Comparison of ENCODE assay signal across 1 cellular context in genomic region chr5:78597068-78597857, GRCh38.
TF ChIP-seq lines count a peak whose summit lies in the region.

No MANE protein-coding gene starts in this region.

TF ChIP-seq in K562, 482 proteins besides CTCF, POLR2A, EP300 and RAD21 (continued from another document and continues in another):
- TF ChIP-seq MGA (IDR thresholded peaks at IDR 0.05) (no peak), STAT6 (CRISPR knock-in tag; IDR thresholded peaks at IDR 0.05) (no peak), ATF3 (IDR thresholded peaks at IDR 0.05) (peak; percentile 89), ATF3 (CRISPR knock-in tag; conservative IDR thresholded peaks at IDR 0.05) (no peak), TAF15 (IDR thresholded peaks at IDR 0.05; ENCODE audit: low read depth, low read length) (no peak), ZNF76 (CRISPR knock-in tag; IDR thresholded peaks at IDR 0.05; ENCODE audit: borderline replicate concordance) (no peak), XRCC5 (IDR thresholded peaks at IDR 0.05; ENCODE audit: low read depth, low read length) (no peak), BACH1 (tag; IDR thresholded peaks at IDR 0.05) (peak; percentile 78; the same call in 1 of the 2 replicates), MIER1 (IDR thresholded peaks at IDR 0.05; ENCODE audit: low read depth) (no peak), SP1 (CRISPR knock-in tag; IDR thresholded peaks at IDR 0.05) (no peak), FIP1L1 (IDR thresholded peaks at IDR 0.05; ENCODE audit: low read depth, low read length, poor library complexity, severe bottlenecking) (no peak), ZBTB43 (CRISPR knock-in tag; IDR thresholded peaks at IDR 0.05) (no peak), EHMT2 (IDR thresholded peaks at IDR 0.05) (no peak), HBP1 (CRISPR knock-in tag; IDR thresholded peaks at IDR 0.05) (no peak), BRF2 (IDR thresholded peaks at IDR 0.05; ENCODE audit: borderline replicate concordance, insufficient read depth, insufficient read length) (no peak), ZNF75A (CRISPR knock-in tag; IDR thresholded peaks at IDR 0.05) (no peak), ZNF766 (CRISPR knock-in tag; conservative IDR thresholded peaks at IDR 0.05) (peak; percentile 41; the same call in 1 of the 2 replicates), NCOA6 (IDR thresholded peaks at IDR 0.05) (no peak), ATF7 (IDR thresholded peaks at IDR 0.05) (peak; percentile 81), NFIX (CRISPR knock-in tag; IDR thresholded peaks at IDR 0.05; ENCODE audit: low read depth) (no peak), RBM34 (IDR thresholded peaks at IDR 0.05; ENCODE audit: borderline replicate concordance, insufficient read depth, low read length) (no peak), JUNB (CRISPR knock-in tag; conservative IDR thresholded peaks at IDR 0.05) (no peak), JUN (IDR thresholded peaks at IDR 0.05; ENCODE audit: borderline replicate concordance, low read depth, low read length) (peak; percentile 78), JUN (CRISPR knock-in tag; IDR thresholded peaks at IDR 0.05; ENCODE audit: borderline replicate concordance) (no peak), NR3C1 (CRISPR knock-in tag; IDR thresholded peaks at IDR 0.05) (no peak), EP400 (IDR thresholded peaks at IDR 0.05) (0 out of 2 replicates have a peak, but pooled peaks have one; percentile 22), MLLT1 (IDR thresholded peaks at IDR 0.05) (no peak), PBX2 (CRISPR knock-in tag; IDR thresholded peaks at IDR 0.05; ENCODE audit: low read depth) (no peak), PBX2 (tag; conservative IDR thresholded peaks at IDR 0.05; ENCODE audit: low read depth) (no peak), NR0B1 (IDR thresholded peaks at IDR 0.05; ENCODE audit: partially characterized antibody) (no peak)
